Comparison of ENCODE assay signal across 8 cellular contexts in the genomic region with DNA sequence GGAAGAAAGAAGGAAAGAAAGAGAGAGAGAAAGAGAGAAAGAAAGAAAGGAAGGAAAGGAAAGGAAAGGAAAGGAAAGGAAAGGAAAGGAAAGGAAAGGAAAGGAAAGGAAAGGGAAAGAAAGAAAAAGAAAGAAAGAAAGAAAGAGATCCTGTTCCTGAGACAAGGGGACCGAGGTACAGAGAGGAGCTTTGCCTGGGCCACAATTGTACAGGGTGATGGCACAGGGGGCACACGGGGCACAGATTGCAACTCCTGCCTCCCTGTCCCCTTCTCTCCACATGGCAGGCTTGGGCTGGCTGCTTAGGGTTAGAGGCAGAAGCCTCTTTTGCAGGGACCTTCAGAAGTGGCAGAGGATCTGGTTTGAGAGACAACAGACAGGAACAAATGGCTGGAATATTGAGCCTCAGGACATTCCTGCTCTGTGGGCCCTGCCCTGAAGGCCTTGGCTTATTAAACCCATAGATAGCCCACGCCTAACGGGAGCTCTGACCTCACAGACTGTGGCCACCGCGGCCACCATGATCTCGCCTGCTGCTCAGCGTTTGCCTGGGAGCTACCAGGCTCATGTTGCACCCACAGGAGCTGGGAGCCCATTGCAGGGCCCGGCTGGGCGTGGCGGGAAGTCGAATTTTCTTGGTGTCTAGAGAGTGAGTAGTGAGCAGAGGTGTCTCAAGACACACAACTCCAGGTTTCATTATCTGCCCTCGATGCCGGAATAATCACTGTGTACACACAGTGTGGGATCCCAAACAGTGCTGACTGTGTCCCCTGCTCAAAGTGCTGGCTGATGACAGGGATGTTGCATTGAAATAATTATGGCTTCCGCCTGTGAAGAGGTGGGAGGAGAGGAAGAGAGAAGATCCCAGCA.
DNase-seq lines count a peak whose midpoint lies in the region; ATAC-seq and TF ChIP-seq lines count a peak whose summit lies in the region.

No MANE protein-coding gene starts in this region.

- CTCF ChIA-PET in PC-3 (lab: Charles Lee), result no interaction called here

- H3K27me3 ChIP-seq in right cardiac atrium (ENCODE audit: control insufficient read depth, insufficient read depth) (no peaks in the 10 kb centered on the region), PC-3 (ENCODE audit: low read length) (no peaks in the 10 kb centered on the region), GM23338 (ENCODE audit: insufficient read depth) (no peaks in the 10 kb centered on the region)

- DNase-seq in left cardiac atrium, result peak; percentile 24
- DNase-seq in right cardiac atrium, result no peak
- DNase-seq in PC-3, result peak; percentile 76
- peak; percentile 34 for DNase-seq in fibroblast of peridontal ligament (ENCODE audit: extremely low read depth)
- no peak for DNase-seq in type B pancreatic cell (ENCODE audit: extremely low spot score, unreplicated experiment)
- DNase-seq in GM23338 (ENCODE audit: low spot score), result no peak

- no peaks in the 10 kb centered on the region for H3K9me3 ChIP-seq in right cardiac atrium (ENCODE audit: control insufficient read depth, low read length)
- H3K9me3 ChIP-seq in PC-3 (ENCODE audit: low read length), result no peaks in the 10 kb centered on the region

- ATAC-seq in left cardiac atrium (no peak), right cardiac atrium (no peak), PC-3 (peak; percentile 73), HG02642 (IDR thresholded peaks at IDR 0.05; ENCODE audit: poor library complexity, unreplicated experiment) (no peak), GM23338 (no peak; the same call in 2 of the 3 replicates), HG02973 (IDR thresholded peaks at IDR 0.05; ENCODE audit: unreplicated experiment) (no peak)

- H3F3A ChIP-seq in PC-3 (ENCODE audit: low read length, unreplicated experiment), result no peaks in the 10 kb centered on the region
- no peaks in the 10 kb centered on the region for H3F3A ChIP-seq in GM23338 (replicated peaks; ENCODE audit: low read depth)

- H3K9me2 ChIP-seq in PC-3 (replicated peaks; ENCODE audit: low read length) (no peaks in the 10 kb centered on the region), GM23338 (ENCODE audit: insufficient read depth) (no peaks in the 10 kb centered on the region)

- no peaks in the 10 kb centered on the region for H3K36me3 Mint-ChIP-seq in type B pancreatic cell
- H3K36me3 Mint-ChIP-seq in GM23338 (ENCODE audit: low read depth), result no peaks in the 10 kb centered on the region

- peak overlapping the region; percentile 49 for H2AFZ ChIP-seq in PC-3 (ENCODE audit: low read length)
- H2AFZ ChIP-seq in GM23338, result no peak overlapping the region

- intact Hi-C loops in left cardiac atrium (cut with DNase I), result no loop called here
- intact Hi-C loops in right cardiac atrium (cut with DNase I), result no loop called here
- intact Hi-C loops in PC-3 (cut with micrococcal nuclease), result loop anchor here (1.0 kb wide), 1 partner anchor 34 kb away; no protein-coding TSS in a partner anchor

- H3K4me1 ChIP-seq in right cardiac atrium (ENCODE audit: control insufficient read depth, insufficient read depth, low read length) (no peaks in the 10 kb centered on the region), PC-3 (ENCODE audit: insufficient read depth, low read length) (peaks cover 16% of the 10 kb centered on the region), GM23338 (ENCODE audit: insufficient read depth) (no peaks in the 10 kb centered on the region)

- H3K27me3 Mint-ChIP-seq in type B pancreatic cell (no peaks in the 10 kb centered on the region), GM23338 (ENCODE audit: insufficient read depth, low read depth, poor library complexity) (peaks cover under 1% of the 10 kb centered on the region)

- H3K4me2 ChIP-seq in PC-3 (ENCODE audit: low read length), result peak overlapping the region; percentile 37
- H3K4me2 ChIP-seq in GM23338, result no peak overlapping the region

- 86% methylated on average over 15 of the region's 15 CpGs for WGBS in right cardiac atrium

- H3K4me3 ChIP-seq in right cardiac atrium (ENCODE audit: low read length), result no peak overlapping the region
- H3K4me3 ChIP-seq in PC-3 (ENCODE audit: low read length), result no peak overlapping the region
- H3K4me3 ChIP-seq in GM23338, result no peak overlapping the region

- H3K9me3 Mint-ChIP-seq in type B pancreatic cell (no peaks in the 10 kb centered on the region), GM23338 (no peaks in the 10 kb centered on the region)

- POLR2A ChIA-PET in PC-3 (lab: Charles Lee; ENCODE audit: unreplicated experiment), result no interaction called here

- no peak overlapping the region for H3K4me3 Mint-ChIP-seq in type B pancreatic cell
- H3K4me3 Mint-ChIP-seq in GM23338, result no peak overlapping the region

- TF ChIP-seq CTCF in PC-3 (conservative IDR thresholded peaks at IDR 0.05; ENCODE audit: low read depth, low read length) (no peak), type B pancreatic cell (conservative IDR thresholded peaks at IDR 0.05) (no peak), GM23338 (conservative IDR thresholded peaks at IDR 0.05; ENCODE audit: low read depth in 2 of 2) (no peak)

- BruUV-seq in PC-3 (replicated peaks; lab: Mats Ljungman, UMichigan), result no TSS peak

- H3K9ac ChIP-seq in PC-3 (ENCODE audit: low read length), result no peak overlapping the region; the same call in 1 of the 2 replicates

- H3K27ac Mint-ChIP-seq in type B pancreatic cell, result peak overlapping the region; percentile 66
- H3K27ac Mint-ChIP-seq in GM23338, result no peak overlapping the region

- no peaks in the 10 kb centered on the region for H4K20me1 ChIP-seq in PC-3 (ENCODE audit: low read length)
- no peaks in the 10 kb centered on the region for H4K20me1 ChIP-seq in GM23338 (replicated peaks; ENCODE audit: insufficient read depth)

- peaks cover 41% of the 10 kb centered on the region for H3K4me1 Mint-ChIP-seq in type B pancreatic cell (ENCODE audit: unreplicated experiment)
- H3K4me1 Mint-ChIP-seq in GM23338, result peaks cover 4% of the 10 kb centered on the region

- no peak overlapping the region for H3K27ac ChIP-seq in right cardiac atrium (ENCODE audit: low read length)
- peak overlapping the region; percentile 42 for H3K27ac ChIP-seq in PC-3 (ENCODE audit: low read length)
- H3K27ac ChIP-seq in GM23338 (ENCODE audit: low read depth), result no peak overlapping the region

- no peaks in the 10 kb centered on the region for H3K36me3 ChIP-seq in PC-3 (ENCODE audit: low read depth, low read length)
- H3K36me3 ChIP-seq in GM23338 (ENCODE audit: insufficient read depth), result no peaks in the 10 kb centered on the region

- H3K79me2 ChIP-seq in PC-3 (ENCODE audit: low read length) (no peaks in the 10 kb centered on the region), GM23338 (replicated peaks; ENCODE audit: insufficient read depth) (no peaks in the 10 kb centered on the region)

TF ChIP-seq in GM23338, 12 proteins besides CTCF, POLR2A, EP300 and RAD21 (continues in another document):
- TF ChIP-seq, protein P1, sequence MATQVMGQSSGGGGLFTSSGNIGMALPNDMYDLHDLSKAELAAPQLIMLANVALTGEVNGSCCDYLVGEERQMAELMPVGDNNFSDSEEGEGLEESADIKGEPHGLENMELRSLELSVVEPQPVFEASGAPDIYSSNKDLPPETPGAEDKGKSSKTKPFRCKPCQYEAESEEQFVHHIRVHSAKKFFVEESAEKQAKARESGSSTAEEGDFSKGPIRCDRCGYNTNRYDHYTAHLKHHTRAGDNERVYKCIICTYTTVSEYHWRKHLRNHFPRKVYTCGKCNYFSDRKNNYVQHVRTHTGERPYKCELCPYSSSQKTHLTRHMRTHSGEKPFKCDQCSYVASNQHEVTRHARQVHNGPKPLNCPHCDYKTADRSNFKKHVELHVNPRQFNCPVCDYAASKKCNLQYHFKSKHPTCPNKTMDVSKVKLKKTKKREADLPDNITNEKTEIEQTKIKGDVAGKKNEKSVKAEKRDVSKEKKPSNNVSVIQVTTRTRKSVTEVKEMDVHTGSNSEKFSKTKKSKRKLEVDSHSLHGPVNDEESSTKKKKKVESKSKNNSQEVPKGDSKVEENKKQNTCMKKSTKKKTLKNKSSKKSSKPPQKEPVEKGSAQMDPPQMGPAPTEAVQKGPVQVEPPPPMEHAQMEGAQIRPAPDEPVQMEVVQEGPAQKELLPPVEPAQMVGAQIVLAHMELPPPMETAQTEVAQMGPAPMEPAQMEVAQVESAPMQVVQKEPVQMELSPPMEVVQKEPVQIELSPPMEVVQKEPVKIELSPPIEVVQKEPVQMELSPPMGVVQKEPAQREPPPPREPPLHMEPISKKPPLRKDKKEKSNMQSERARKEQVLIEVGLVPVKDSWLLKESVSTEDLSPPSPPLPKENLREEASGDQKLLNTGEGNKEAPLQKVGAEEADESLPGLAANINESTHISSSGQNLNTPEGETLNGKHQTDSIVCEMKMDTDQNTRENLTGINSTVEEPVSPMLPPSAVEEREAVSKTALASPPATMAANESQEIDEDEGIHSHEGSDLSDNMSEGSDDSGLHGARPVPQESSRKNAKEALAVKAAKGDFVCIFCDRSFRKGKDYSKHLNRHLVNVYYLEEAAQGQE (IDR thresholded peaks at IDR 0.05; ENCODE audit: unreplicated experiment), result no peak
- TF ChIP-seq, protein P2, sequence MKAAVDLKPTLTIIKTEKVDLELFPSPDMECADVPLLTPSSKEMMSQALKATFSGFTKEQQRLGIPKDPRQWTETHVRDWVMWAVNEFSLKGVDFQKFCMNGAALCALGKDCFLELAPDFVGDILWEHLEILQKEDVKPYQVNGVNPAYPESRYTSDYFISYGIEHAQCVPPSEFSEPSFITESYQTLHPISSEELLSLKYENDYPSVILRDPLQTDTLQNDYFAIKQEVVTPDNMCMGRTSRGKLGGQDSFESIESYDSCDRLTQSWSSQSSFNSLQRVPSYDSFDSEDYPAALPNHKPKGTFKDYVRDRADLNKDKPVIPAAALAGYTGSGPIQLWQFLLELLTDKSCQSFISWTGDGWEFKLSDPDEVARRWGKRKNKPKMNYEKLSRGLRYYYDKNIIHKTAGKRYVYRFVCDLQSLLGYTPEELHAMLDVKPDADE (IDR thresholded peaks at IDR 0.05), result no peak

Comparison
In these comparisons a context has a peak if more than half of its experiments do, and no peak if none do; other contexts are left out.
1. DNase-seq: peak in left cardiac atrium (single experiment), PC-3 (single experiment) and fibroblast of peridontal ligament (single experiment); none in right cardiac atrium (0 of 3), type B pancreatic cell (single experiment) and GM23338 (single experiment).